ENCODE assay signal across 9 cellular contexts in genomic region chr9:38707885-38708640, GRCh38. TPM values are rescaled to one million over a fixed set of nuclear protein-coding genes. Genes with fewer than 3 reads are reported as not detected.
DNase-seq lines count a peak whose midpoint lies in the region; ATAC-seq and TF ChIP-seq lines count a peak whose summit lies in the region.
"Had no signal": no experiment of that assay in that cellular context is flagged by ENCODE, and none has a peak within 500 bp of the region (broad histone marks: within the 10 kb centered on the region; RNA-seq: fewer than 3 reads in every experiment).

No MANE protein-coding gene starts in this region.

- DNase-seq in BE2C (no peak), NCI-H69 (lab: John Stamatoyannopoulos, UW) (peak; percentile 81), fibroblast of pulmonary artery (ENCODE audit: low read depth) (no peak), NCI-H2029 treated with DMSO at 0.1 percent for 48 hours (lab: John Stamatoyannopoulos, UW) (no peak)
- DNase-seq in stimulated activated CD4-positive, alpha-beta T cell treated with anti-CD3 and anti-CD28 coated beads, Interleukin-4, amount 100 ng/mL, for 24 hours: no peak
- no peak for DNase-seq in activated CD4-positive, alpha-beta T cell treated with anti-CD3 and anti-CD28 coated beads, Interleukin-2, amount 10 ng/mL, durations not matched to agents 7 days and 5 days
- DNase-seq: lower lobe of right lung had no signal

- H3K9me3 ChIP-seq in BE2C: no peaks in the 10 kb centered on the region
- H3K9me3 ChIP-seq: lower lobe of right lung had no signal

- H3K4me1 ChIP-seq in BE2C: no peaks in the 10 kb centered on the region
- H3K4me1 ChIP-seq: lower lobe of right lung had no signal

- no peak overlapping the region for H3K4me3 ChIP-seq in BE2C (ENCODE audit: low read depth, low read length)
- no peak overlapping the region for H3K4me3 ChIP-seq in fibroblast of pulmonary artery (replicated peaks; ENCODE audit: low read depth, low read length)
- H3K4me3 ChIP-seq: lower lobe of right lung had no signal

- H3K4me3 Mint-ChIP-seq in activated CD4-positive, alpha-beta T cell treated with anti-CD3 and anti-CD28 coated beads, Interleukin-2, amount 10 ng/mL, durations not matched to agents 7 days and 5 days: no peak overlapping the region

- H3K9me3 Mint-ChIP-seq in activated CD4-positive, alpha-beta T cell treated with anti-CD3 and anti-CD28 coated beads, Interleukin-2, amount 10 ng/mL, durations not matched to agents 7 days and 5 days: no peaks in the 10 kb centered on the region

- no peak overlapping the region for H3K27ac Mint-ChIP-seq in activated CD4-positive, alpha-beta T cell treated with anti-CD3 and anti-CD28 coated beads, Interleukin-2, amount 10 ng/mL, durations not matched to agents 7 days and 5 days

- CTCF ChIA-PET in activated CD4-positive, alpha-beta T cell treated with anti-CD3 and anti-CD28 coated beads, Interleukin-2, amount 10 ng/mL, durations not matched to agents 7 days and 5 days (lab: Charles Lee): interaction anchor here (0.6 kb wide), 1 partner anchor 34 kb away, joined by 3 read pairs; no protein-coding TSS in a partner anchor

- TF ChIP-seq CTCF in BE2C (IDR thresholded peaks at IDR 0.05; ENCODE audit: low read depth, low read length): peak; percentile 65
- peak; percentile 33 for TF ChIP-seq CTCF in fibroblast of pulmonary artery (IDR thresholded peaks at IDR 0.05; ENCODE audit: low read length, missing control alignments)

- H3K36me3 ChIP-seq in BE2C: no peaks in the 10 kb centered on the region
- H3K36me3 ChIP-seq: lower lobe of right lung had no signal

- no peaks in the 10 kb centered on the region for H3K36me3 Mint-ChIP-seq in activated CD4-positive, alpha-beta T cell treated with anti-CD3 and anti-CD28 coated beads, Interleukin-2, amount 10 ng/mL, durations not matched to agents 7 days and 5 days (ENCODE audit: low read depth)

- POLR2A ChIA-PET in activated CD4-positive, alpha-beta T cell treated with anti-CD3 and anti-CD28 coated beads, Interleukin-2, amount 10 ng/mL, durations not matched to agents 7 days and 5 days (lab: Charles Lee): no interaction called here

- no peaks in the 10 kb centered on the region for H3K4me1 Mint-ChIP-seq in activated CD4-positive, alpha-beta T cell treated with anti-CD3 and anti-CD28 coated beads, Interleukin-2, amount 10 ng/mL, durations not matched to agents 7 days and 5 days

- H3K27me3 Mint-ChIP-seq in activated CD4-positive, alpha-beta T cell treated with anti-CD3 and anti-CD28 coated beads, Interleukin-2, amount 10 ng/mL, durations not matched to agents 7 days and 5 days: peaks cover 5% of the 10 kb centered on the region

- ATAC-seq in GM18867 (IDR thresholded peaks at IDR 0.05; ENCODE audit: unreplicated experiment) (peak; percentile 68), HG02759 (IDR thresholded peaks at IDR 0.05; ENCODE audit: unreplicated experiment) (no peak)

- no peaks in the 10 kb centered on the region for H3K27me3 ChIP-seq in BE2C

RNA-seq across cellular contexts. Expression of gene FAM240B, which starts 11.9 kb away (rescaled TPM):
- not detected for polyA plus RNA-seq in BE2C (2012; ENCODE audit: insufficient read depth, insufficient read length, low read depth)
- total RNA-seq in activated CD4-positive, alpha-beta T cell treated with anti-CD3 and anti-CD28 coated beads, Interleukin-2, amount 10 ng/mL, durations not matched to agents 7 days and 5 days: not detected
- total RNA-seq: lower lobe of right lung had no signal
